Comparison of ENCODE assay signal across 33 cellular contexts in the genomic region with DNA sequence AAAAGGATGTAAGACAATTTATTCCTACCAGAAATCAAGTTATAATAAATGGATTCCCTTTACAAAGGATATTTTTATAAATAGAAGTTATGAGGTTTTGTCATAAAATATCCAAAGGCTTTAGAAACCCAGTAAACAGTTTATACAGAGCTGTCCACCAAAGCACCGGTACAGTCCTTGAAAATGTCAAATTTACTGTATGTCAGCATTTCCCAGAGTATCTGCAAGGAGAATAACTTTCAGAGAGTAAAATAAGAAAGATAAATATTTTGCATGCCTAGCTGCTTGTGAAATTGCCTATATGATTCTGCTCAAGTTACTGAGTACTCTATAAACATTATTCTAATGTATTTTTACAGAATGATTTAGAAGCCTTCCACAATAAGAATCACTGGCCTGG.
"Had no signal": no experiment of that assay in that cellular context is flagged by ENCODE, and none has a peak within 500 bp of the region (broad histone marks: within the 10 kb centered on the region; RNA-seq: fewer than 3 reads in every experiment).

No MANE protein-coding gene starts in this region.

- H3K36me3 ChIP-seq: adrenal gland, ascending aorta, brain microvascular endothelial cell, breast epithelium, cardiac muscle cell had no signal

- H3K27ac ChIP-seq: adrenal gland, ascending aorta, body of pancreas, brain microvascular endothelial cell, breast epithelium, cardiac muscle cell had no signal

- H3K4me1 ChIP-seq: adrenal gland, ascending aorta, body of pancreas, breast epithelium had no signal

- H3K4me3 ChIP-seq: adrenal gland, ascending aorta, body of pancreas, breast epithelium, cardiac muscle cell had no signal

- H3K27me3 ChIP-seq: adrenal gland, ascending aorta, body of pancreas, brain microvascular endothelial cell, breast epithelium, cardiac muscle cell had no signal

- DNase-seq: activated effector memory CD4-positive, alpha-beta T cell treated with anti-CD3 and anti-CD28 coated beads, Interleukin-2, amount 50 U/mL, for 16 hours; activated effector memory CD4-positive, alpha-beta T cell treated with Interleukin-2 at 50 U/mL for 16 hours; activated gamma-delta T cell; activated gamma-delta T cell treated with Interleukin-2 at 50 U/mL for 16 hours; activated naive CD4-positive, alpha-beta T cell; activated naive CD4-positive, alpha-beta T cell treated with anti-CD3 and anti-CD28 coated beads for 36 hours; activated naive CD4-positive, alpha-beta T cell treated with anti-CD3 and anti-CD28 coated beads, Interleukin-2, amount 10 ng/mL, durations not matched to agents 7 days and 5 days; activated naive CD4-positive, alpha-beta T cell treated with anti-CD3 and anti-CD28 coated beads, Interleukin-2, amount 50 U/mL, for 16 hours; activated naive CD4-positive, alpha-beta T cell treated with Interleukin-2 at 50 U/mL for 16 hours; activated naive CD8-positive, alpha-beta T cell treated with anti-CD3 and anti-CD28 coated beads for 36 hours; activated naive CD8-positive, alpha-beta T cell treated with anti-CD3 and anti-CD28 coated beads, Interleukin-2, amount 10 ng/mL, durations not matched to agents 7 days and 5 days; activated naive CD8-positive, alpha-beta T cell treated with anti-CD3 and anti-CD28 coated beads, Interleukin-2, amount 50 U/mL, for 24 hours; activated T-cell treated with anti-CD3 and anti-CD28 coated beads, Interleukin-2, amount 50 U/mL, for 24 hours; activated T-cell treated with anti-CD3 and anti-CD28 coated beads, Interleukin-2, amount 50 U/mL, for 4 hours; activated T-cell treated with anti-CD3 and anti-CD28 coated beads, Interleukin-2, amount 50 U/mL, for 48 hours; activated T-cell treated with anti-CD3 and anti-CD28 coated beads, Interleukin-2, amount 50 U/mL, for 72 hours; adrenal gland; amniotic stem cell; amygdala; anterior cingulate cortex; aorta; body of pancreas; brain microvascular endothelial cell; caudate nucleus; central memory CD4-positive, alpha-beta T cell; cerebellar nuclear complex had no signal

- ATAC-seq: activated naive CD4-positive, alpha-beta T cell treated with anti-CD3 and anti-CD28 coated beads, Interleukin-2, amount 50 U/mL, for 72 hours; activated naive CD8-positive, alpha-beta T cell treated with anti-CD3 and anti-CD28 coated beads, Interleukin-2, amount 50 U/mL, for 24 hours; activated T-cell treated with anti-CD3 and anti-CD28 coated beads, Interleukin-2, amount 50 U/mL, for 4 hours; activated T-cell treated with anti-CD3 and anti-CD28 coated beads, Interleukin-2, amount 50 U/mL, for 72 hours; activated T-helper 17 cell treated with anti-CD3 and anti-CD28 coated beads, Interleukin-2, amount 50 U/mL, for 72 hours; body of pancreas had no signal

- H3K9me3 ChIP-seq: adrenal gland, ascending aorta, body of pancreas had no signal

- FAIRE-seq: astrocyte, bronchial epithelial cell had no signal
